In the genomic region with DNA sequence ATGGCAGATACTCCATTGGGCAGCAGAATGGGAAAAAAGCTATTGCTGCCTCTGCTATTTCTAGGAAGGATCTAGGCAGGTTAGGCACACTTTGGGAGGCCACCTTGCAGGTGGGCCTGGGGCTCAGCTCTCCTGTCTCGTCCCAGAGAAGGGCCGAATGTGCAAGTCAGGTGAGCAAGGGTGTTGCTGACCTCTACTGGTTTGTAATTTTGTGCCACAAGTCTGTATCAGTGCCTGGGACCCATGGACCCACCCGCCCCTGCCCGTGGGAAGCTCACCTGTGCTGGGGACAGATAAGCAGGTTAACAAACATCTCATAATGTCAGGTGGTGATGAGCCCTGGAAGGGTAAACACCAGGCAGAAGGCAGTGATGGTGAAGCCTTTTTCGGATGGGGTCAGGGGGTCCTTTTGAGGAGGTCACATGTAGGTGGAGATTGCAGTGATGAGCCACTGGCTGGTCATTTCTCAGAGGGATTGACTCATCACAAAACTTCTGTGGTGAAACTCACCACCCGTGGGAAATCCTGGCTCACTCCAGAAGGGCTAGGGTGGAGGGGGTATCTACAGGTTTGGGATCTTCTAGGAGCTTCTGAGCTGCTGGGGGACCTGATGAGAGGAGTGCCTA, we compare ENCODE assay signal across 9 cellular contexts.
A peak's percentile ranks its signal among the peaks of the same experiment; 100 is the strongest.
DNase-seq lines count a peak whose midpoint lies in the region; ATAC-seq, FAIRE-seq and TF ChIP-seq lines count a peak whose summit lies in the region.
"Had no signal": no experiment of that assay in that cellular context is flagged by ENCODE, and none has a peak within 500 bp of the region (broad histone marks: within the 10 kb centered on the region; RNA-seq: fewer than 3 reads in every experiment).

No MANE protein-coding gene starts in this region.

- no peaks in the 10 kb centered on the region for H3K9me3 ChIP-seq in prostate gland

- H3K36me3 Mint-ChIP-seq in activated naive CD8-positive, alpha-beta T cell: peaks cover 10% of the 10 kb centered on the region
- H3K36me3 Mint-ChIP-seq in osteocyte (ENCODE audit: unreplicated experiment): peaks cover 11% of the 10 kb centered on the region

- TF ChIP-seq CTCF in osteocyte (IDR thresholded peaks at IDR 0.05): no peak
- TF ChIP-seq CTCF in prostate gland (IDR thresholded peaks at IDR 0.05): no peak

- H3K4me3 Mint-ChIP-seq in activated naive CD8-positive, alpha-beta T cell: no peak overlapping the region
- H3K4me3 Mint-ChIP-seq in osteocyte (ENCODE audit: unreplicated experiment): no peak overlapping the region
- H3K4me3 Mint-ChIP-seq: mesothelial cell of epicardium had no signal

- DNase-seq in NCI-H2196 (lab: John Stamatoyannopoulos, UW; ENCODE audit: unreplicated experiment) (peak; percentile 5), NCI-H2196 treated with DMSO at 0.1 percent for 48 hours (lab: John Stamatoyannopoulos, UW; ENCODE audit: unreplicated experiment) (no peak), osteocyte (ENCODE audit: extremely low spot score, unreplicated experiment) (peak; percentile 34), prostate gland (ENCODE audit: low spot score) (no peak), OCI-M2 (lab: John Stamatoyannopoulos, UW; ENCODE audit: unreplicated experiment) (no peak), frontal cortex (ENCODE audit: low spot score in 2 of 2) (no peak)

- H3K4me1 ChIP-seq in prostate gland (replicated peaks): peaks cover 8% of the 10 kb centered on the region

- no peak overlapping the region for H3K27ac ChIP-seq in prostate gland

- no peaks in the 10 kb centered on the region for H3K27me3 ChIP-seq in prostate gland (replicated peaks; ENCODE audit: insufficient read depth)

- H3K36me3 ChIP-seq in prostate gland: no peaks in the 10 kb centered on the region

- peaks cover 8% of the 10 kb centered on the region for H3K9me3 Mint-ChIP-seq in activated naive CD8-positive, alpha-beta T cell (ENCODE audit: low read depth)
- H3K9me3 Mint-ChIP-seq in osteocyte (ENCODE audit: unreplicated experiment): peaks cover 13% of the 10 kb centered on the region

- H3K4me1 Mint-ChIP-seq in activated naive CD8-positive, alpha-beta T cell (ENCODE audit: low read depth): peaks cover 43% of the 10 kb centered on the region
- H3K4me1 Mint-ChIP-seq in osteocyte (ENCODE audit: unreplicated experiment): peaks cover 17% of the 10 kb centered on the region
- H3K4me1 Mint-ChIP-seq: mesothelial cell of epicardium had no signal

- intact Hi-C loops in prostate gland (cut with DNase I): loop anchor here (5.0 to 10.0 kb wide), 4 partner anchors 46 to 286 kb away; no protein-coding TSS in a partner anchor

- peak; percentile 34 for ATAC-seq in HG02852 (IDR thresholded peaks at IDR 0.05; ENCODE audit: unreplicated experiment)

- no peak overlapping the region for H3K4me3 ChIP-seq in prostate gland

- H3K27me3 Mint-ChIP-seq in activated naive CD8-positive, alpha-beta T cell: no peaks in the 10 kb centered on the region
- H3K27me3 Mint-ChIP-seq in osteocyte (ENCODE audit: unreplicated experiment): peaks cover 14% of the 10 kb centered on the region

- FAIRE-seq in frontal cortex (lab: Jason Lieb, UNC): no peak

- 77% methylated on average over 6 of the region's 6 CpGs for WGBS in prostate gland

- no peak for TF ChIP-seq POLR2A in prostate gland (IDR thresholded peaks at IDR 0.05)

- peak overlapping the region; percentile 3 for H3K27ac Mint-ChIP-seq in activated naive CD8-positive, alpha-beta T cell
- no peak overlapping the region for H3K27ac Mint-ChIP-seq in osteocyte (ENCODE audit: unreplicated experiment)
- H3K27ac Mint-ChIP-seq: mesothelial cell of epicardium had no signal

Comparison
In these comparisons a context has a peak if more than half of its experiments do, and no peak if none do; other contexts are left out.
1. DNase-seq: peak in NCI-H2196 (single experiment) and osteocyte (single experiment); none in NCI-H2196 treated with DMSO at 0.1 percent for 48 hours (single experiment), prostate gland (single experiment), OCI-M2 (single experiment) and frontal cortex (0 of 2).